Comparison of ENCODE assay signal across 8 cellular contexts in the genomic region with DNA sequence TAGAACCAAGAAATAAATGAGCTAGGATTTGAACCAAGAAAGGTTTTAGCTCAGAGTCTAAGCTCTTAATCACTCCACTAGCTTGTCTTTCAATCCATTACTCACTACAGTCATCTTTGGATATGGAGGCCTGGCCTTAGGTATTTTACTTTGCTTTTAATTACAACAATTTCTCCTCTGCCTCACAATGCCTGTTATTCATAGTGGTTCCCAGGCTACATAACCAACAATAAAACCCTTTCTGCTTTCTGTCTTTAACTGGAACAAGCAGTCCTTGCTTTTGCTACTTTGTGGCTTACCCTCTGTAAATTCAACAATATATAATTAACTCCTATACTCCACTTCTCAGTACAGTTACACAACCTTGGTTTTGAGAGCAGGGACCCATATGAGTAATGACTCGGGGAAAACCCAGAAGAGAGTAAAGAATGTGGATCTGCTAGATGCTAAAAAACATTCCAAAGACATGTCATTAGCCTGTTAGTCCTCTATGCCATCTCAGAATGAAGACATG.
DNase-seq lines count a peak whose midpoint lies in the region; ATAC-seq and TF ChIP-seq lines count a peak whose summit lies in the region.

No MANE protein-coding gene starts in this region.

- peak overlapping the region; percentile 48 for H3K27ac ChIP-seq in cingulate gyrus (ENCODE audit: low read depth, low read length)
- H3K27ac ChIP-seq in Karpas-422 (ENCODE audit: low read length) = no peak overlapping the region

- no peaks in the 10 kb centered on the region for H3K27me3 ChIP-seq in BJ (ENCODE audit: control insufficient read depth, insufficient read depth, low read length)
- H3K27me3 ChIP-seq in Karpas-422 (ENCODE audit: low read length) = no peaks in the 10 kb centered on the region

- CTCF ChIA-PET in BJ (lab: Yijun Ruan, JAX) = interaction anchor here (0.6 to 1.6 kb wide), 3 partner anchors 86 to 260 kb away, joined by 3 to 4 read pairs (median 4); no protein-coding TSS in a partner anchor

- DNase-seq in BJ (ENCODE audit: low read depth) (peak; percentile 39), skeletal muscle cell (ENCODE audit: low read depth) (peak; percentile 90), NCI-H524 treated with DMSO at 0.1 percent for 48 hours (lab: John Stamatoyannopoulos, UW) (no peak), Karpas-422 (no peak)
- no peak for DNase-seq in activated CD8-positive, alpha-beta memory T cell treated with anti-CD3 and anti-CD28 coated beads, Interleukin-2, amount 50 U/mL, for 48 hours

- H4K20me1 ChIP-seq in Karpas-422 (ENCODE audit: insufficient read depth, low read depth, low read length) = no peaks in the 10 kb centered on the region

- H3K4me3 ChIP-seq in BJ (ENCODE audit: low read depth, low read length) (no peak overlapping the region), skeletal muscle cell (ENCODE audit: low read depth, low read length) (no peak overlapping the region), Karpas-422 (ENCODE audit: low read length) (no peak overlapping the region)

- H3K4me1 ChIP-seq in Karpas-422 (ENCODE audit: low read length) = no peaks in the 10 kb centered on the region

- H3K36me3 ChIP-seq in BJ (ENCODE audit: control insufficient read depth, insufficient read depth, low read length) (0 out of 2 replicates have a peak, but pooled peaks cover 1% of the 10 kb centered on the region), Karpas-422 (ENCODE audit: insufficient read depth, low read length) (no peaks in the 10 kb centered on the region)

- no peak overlapping the region for H3K4me2 ChIP-seq in Karpas-422 (ENCODE audit: low read depth, low read length, poor library complexity, severe bottlenecking)

- peak; percentile 79 for ATAC-seq in GM21360 (IDR thresholded peaks at IDR 0.05; ENCODE audit: unreplicated experiment)
- ATAC-seq in HG03565 (IDR thresholded peaks at IDR 0.05; ENCODE audit: unreplicated experiment) = peak; percentile 74

- H3K9ac ChIP-seq in Karpas-422 (ENCODE audit: low read length) = no peak overlapping the region

- no peaks in the 10 kb centered on the region for H3K9me3 ChIP-seq in Karpas-422 (ENCODE audit: low read length)

- H2AFZ ChIP-seq in Karpas-422 (ENCODE audit: low read length) = no peak overlapping the region

- H3K9me2 ChIP-seq in Karpas-422 (replicated peaks; ENCODE audit: insufficient read depth, low read length) = no peaks in the 10 kb centered on the region

- TF ChIP-seq CTCF in BJ (IDR thresholded peaks at IDR 0.05; ENCODE audit: insufficient read depth, low read depth, low read length) = no peak

- H3K79me2 ChIP-seq in Karpas-422 (ENCODE audit: low read length) = no peaks in the 10 kb centered on the region

- POLR2A ChIA-PET in BJ (lab: Charles Lee) = interaction anchor here (0.6 kb wide), 2 partner anchors 33 to 65 kb away, joined by 3 to 6 read pairs; no protein-coding TSS in a partner anchor

Comparison
In these comparisons a context has a peak if more than half of its experiments do, and no peak if none do; other contexts are left out.
1. DNase-seq: peak in BJ (single experiment) and skeletal muscle cell (single experiment); none in NCI-H524 treated with DMSO at 0.1 percent for 48 hours (single experiment), Karpas-422 (single experiment) and activated CD8-positive, alpha-beta memory T cell treated with anti-CD3 and anti-CD28 coated beads, Interleukin-2, amount 50 U/mL, for 48 hours (single experiment).